Comparison of ENCODE assay signal across 8 cellular contexts in the genomic region with DNA sequence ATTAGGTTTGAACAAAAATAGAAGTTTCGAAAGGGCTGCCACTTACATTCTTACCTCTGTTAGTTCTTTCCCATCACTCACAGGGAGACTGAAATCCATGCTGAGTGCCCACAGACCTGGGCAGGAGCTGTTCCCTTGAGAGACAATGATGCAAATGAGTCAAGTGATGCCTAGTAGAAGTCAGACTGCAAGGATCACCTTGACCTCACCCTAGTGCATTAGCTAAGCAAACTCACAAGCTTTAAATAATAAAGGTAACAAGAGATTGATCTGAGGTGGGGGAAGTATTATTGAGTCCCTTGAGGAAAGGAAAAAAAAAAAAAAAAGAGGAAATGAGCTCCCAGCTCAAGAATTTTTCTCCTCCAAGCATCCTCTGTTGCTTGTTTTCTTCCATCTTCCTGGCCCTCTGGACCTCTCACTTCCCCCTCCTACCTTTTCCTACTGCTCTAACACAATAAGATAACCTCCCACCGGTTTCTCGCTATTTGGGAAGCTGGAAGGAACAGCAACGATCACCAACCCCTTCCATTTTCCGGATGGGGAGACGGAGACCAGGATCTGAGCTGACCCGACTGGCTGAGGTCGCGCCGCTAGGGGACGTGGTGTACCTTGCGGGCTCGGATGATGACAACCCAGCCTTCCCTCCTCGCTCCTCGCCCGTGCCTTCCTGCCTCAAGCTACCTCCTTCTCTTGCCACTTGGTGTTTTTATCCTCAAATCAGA. TPM values are rescaled to one million over a fixed set of nuclear protein-coding genes. Genes with fewer than 3 reads are reported as not detected.
DNase-seq lines count a peak whose midpoint lies in the region; ATAC-seq, FAIRE-seq and TF ChIP-seq lines count a peak whose summit lies in the region.

No MANE protein-coding gene starts in this region.

- BruUV-seq in MCF 10A (replicated peaks; lab: Mats Ljungman, UMichigan) = no TSS peak

- H3K9me3 ChIP-seq in breast epithelium = no peaks in the 10 kb centered on the region
- H3K9me3 ChIP-seq in keratinocyte (ENCODE audit: control insufficient read depth, low read depth, low read length) = no peaks in the 10 kb centered on the region

- POLR2A ChIA-PET in MCF 10A (lab: Yijun Ruan, JAX) = interaction anchor here (0.7 kb wide), 1 partner anchor 376 kb away, joined by 3 read pairs; no protein-coding TSS in a partner anchor

- DNase-seq in breast epithelium (ENCODE audit: low spot score in 2 of 2) = peak; percentile 40 to 59
- DNase-seq in MCF 10A (ENCODE audit: unreplicated experiment) = no peak
- no peak for DNase-seq in keratinocyte (ENCODE audit: low read depth, low spot score)
- peak; percentile 5 to 86 (median 60) for DNase-seq in substantia nigra (lab: John Stamatoyannopoulos, UW)
- no peak for DNase-seq in stimulated activated CD4-positive, alpha-beta T cell treated with anti-CD3 and anti-CD28 coated beads, Interleukin-2, amount 100 ng/mL, for 48 hours
- no peak for DNase-seq in NCI-H1694 (lab: John Stamatoyannopoulos, UW)

- peak; percentile 38 to 60 (median 54) for TF ChIP-seq CTCF in breast epithelium (IDR thresholded peaks at IDR 0.05)
- no peak for TF ChIP-seq CTCF in MCF 10A (IDR thresholded peaks at IDR 0.05; ENCODE audit: unreplicated experiment)
- peak; percentile 35 to 71 for TF ChIP-seq CTCF in brain (conservative IDR thresholded peaks at IDR 0.05)
- TF ChIP-seq CTCF in keratinocyte (optimal IDR thresholded peaks at IDR 0.05 in 1 of 3, IDR thresholded peaks at IDR 0.05 in 1 of 3, conservative IDR thresholded peaks at IDR 0.05 in 1 of 3; ENCODE audit: extremely low read depth in 1 of 3, insufficient read depth in 2 of 3, low read length in 3 of 3) = peak; percentile 80 to 99 (median 84)

- H3K4me3 ChIP-seq in breast epithelium = peak overlapping the region; percentile 77 to 92 (median 90)
- H3K4me3 ChIP-seq in keratinocyte (ENCODE audit: control insufficient read depth in 2 of 3, extremely low read depth in 1 of 3, insufficient read depth in 2 of 3, low read depth in 1 of 3, low read length in 3 of 3) = peak overlapping the region; percentile 70 to 81 (median 80)

- H3K27ac ChIP-seq in breast epithelium (peak overlapping the region; percentile 81 to 98), keratinocyte (ENCODE audit: control insufficient read depth, insufficient read depth, low read length) (peak overlapping the region; percentile 72), substantia nigra (ENCODE audit: low read depth, low read length, poor library complexity, severe bottlenecking) (peak overlapping the region; percentile 93)

- H4K20me1 ChIP-seq in keratinocyte (ENCODE audit: control insufficient read depth, extremely low read depth, insufficient read depth, low read length) = no peaks in the 10 kb centered on the region

- no peak overlapping the region for H3K4me3 Mint-ChIP-seq in MCF 10A (ENCODE audit: unreplicated experiment)
- peak overlapping the region; percentile 82 to 93 (median 86) for H3K4me3 Mint-ChIP-seq in brain

- dilution Hi-C loops in keratinocyte (cut with MboI; ENCODE audit: extremely low pct_ligation_motif_present, low sequenced_read_pairs) = no loop called here

- peak overlapping the region; percentile 98 for H3K4me2 ChIP-seq in keratinocyte (ENCODE audit: control insufficient read depth, extremely low read depth, insufficient read depth, low read depth, low read length)

- intact Hi-C loops in breast epithelium (cut with DNase I; ENCODE audit: low total_unique reads) (loop anchor here (5.0 kb wide), 1 partner anchor 149 kb away; no protein-coding TSS in a partner anchor), MCF 10A (cut with micrococcal nuclease) (loop anchor here (5.0 kb wide), 2 partner anchors 261 to 394 kb away; no protein-coding TSS in a partner anchor)

- H3K79me2 ChIP-seq in keratinocyte (ENCODE audit: control insufficient read depth, insufficient read depth, low read length) = peaks cover 60% of the 10 kb centered on the region

- no peaks in the 10 kb centered on the region for H3K27me3 Mint-ChIP-seq in MCF 10A (ENCODE audit: insufficient read depth, unreplicated experiment)
- H3K27me3 Mint-ChIP-seq in brain = peaks cover 45% of the 10 kb centered on the region

- no peak for TF ChIP-seq POLR2A in breast epithelium (IDR thresholded peaks at IDR 0.05)

- CTCF ChIA-PET in MCF 10A (lab: Yijun Ruan, JAX) = interaction anchor here (0.8 kb wide), 1 partner anchor 9 kb away, joined by 3 read pairs; no protein-coding TSS in a partner anchor

- H2AFZ ChIP-seq in keratinocyte (ENCODE audit: control insufficient read depth, low read length) = no peak overlapping the region

- H3K36me3 ChIP-seq in breast epithelium = no peaks in the 10 kb centered on the region
- H3K36me3 ChIP-seq in keratinocyte (ENCODE audit: control insufficient read depth in 2 of 2, extremely low read depth in 1 of 2, insufficient read depth in 2 of 2, low read length in 2 of 2) = peaks cover 0 to 5% of the 10 kb centered on the region in 2 experiments

- ATAC-seq in GM18870 (IDR thresholded peaks at IDR 0.05; ENCODE audit: unreplicated experiment) = no peak

- H3K36me3 Mint-ChIP-seq in MCF 10A (ENCODE audit: insufficient read depth, unreplicated experiment) = no peaks in the 10 kb centered on the region
- peaks cover 7% of the 10 kb centered on the region for H3K36me3 Mint-ChIP-seq in brain

- no peaks in the 10 kb centered on the region for H3K9me3 Mint-ChIP-seq in MCF 10A (ENCODE audit: unreplicated experiment)
- peaks cover 0 to 3% (median 0%) of the 10 kb centered on the region in 5 experiments for H3K9me3 Mint-ChIP-seq in brain

- H3K4me1 Mint-ChIP-seq in MCF 10A (ENCODE audit: insufficient read depth, unreplicated experiment) (peaks cover 18% of the 10 kb centered on the region), brain (peaks cover 51% of the 10 kb centered on the region)

- H3K9ac ChIP-seq in keratinocyte (ENCODE audit: control insufficient read depth, extremely low read depth, insufficient read depth, low read length) = peak overlapping the region; percentile 82

- H3K9me1 ChIP-seq in keratinocyte (ENCODE audit: control insufficient read depth, extremely low read depth, insufficient read depth, low read length) = no peaks in the 10 kb centered on the region

- peaks cover 0 to 14% of the 10 kb centered on the region in 2 donors for H3K4me1 ChIP-seq in breast epithelium
- peaks cover 32% of the 10 kb centered on the region for H3K4me1 ChIP-seq in keratinocyte (ENCODE audit: control insufficient read depth, extremely low read depth, insufficient read depth, low read length)

- H3K27ac Mint-ChIP-seq in MCF 10A (ENCODE audit: low read depth, unreplicated experiment) = no peak overlapping the region
- peak overlapping the region in 4 of 5 experiments; percentile 50 to 90 (median 68) for H3K27ac Mint-ChIP-seq in brain

- H3K27me3 ChIP-seq in breast epithelium = no peaks in the 10 kb centered on the region
- no peaks in the 10 kb centered on the region for H3K27me3 ChIP-seq in keratinocyte (ENCODE audit: control insufficient read depth, extremely low read depth, insufficient read depth, low read length)

- FAIRE-seq in keratinocyte (lab: Jason Lieb, UNC) = peak; percentile 48

RNA-seq across cellular contexts. Expression of a gene that starts 2.0 kb away (rescaled TPM):
- total RNA-seq in breast epithelium (100 to 1,000 TPM in 1 of 3 donors, 10 to 100 TPM in 2; 24.6 to 138 (median 79.3) TPM), MCF 10A (2022) (0.21 and 0.47 TPM in 2 replicates)
- polyA plus RNA-seq in brain (ENCODE audit: insufficient read depth, low read depth, low replicate concordance) (53.3 TPM), keratinocyte (31.9 to 43.2 TPM (median 36.6 TPM) in 3 replicates)
- 0.96 TPM for polyA plus RNA-seq in keratinocyte (2011; ENCODE audit: low read depth)
- 14.1 and 18.6 TPM in 2 replicates for polyA plus RNA-seq in keratinocyte (2011; cell fraction: cytosol; rRNA removed)
- polyA plus RNA-seq in keratinocyte (2011; cell fraction: nucleus; rRNA removed) = 29.8 and 32.6 TPM in 2 replicates
- 1.3 and 20.1 TPM in 2 replicates for polyA plus RNA-seq in keratinocyte (2012; ENCODE audit: low replicate concordance)
- 56.4 to 74.7 TPM (median 71.0 TPM) in 3 replicates for polyA minus RNA-seq in keratinocyte
- 23.0 TPM for polyA minus RNA-seq in keratinocyte (2011; cell fraction: cytosol; rRNA and poly(A)+ RNA removed)
- polyA minus RNA-seq in keratinocyte (2011; cell fraction: nucleus; rRNA and poly(A)+ RNA removed) = 28.0 and 58.0 TPM in 2 replicates

Comparison
In these comparisons a context has a peak if more than half of its experiments do, and no peak if none do; other contexts are left out.
1. DNase-seq: peak in breast epithelium (2 of 2) and substantia nigra (49 of 49); none in MCF 10A (single experiment), keratinocyte (single experiment), stimulated activated CD4-positive, alpha-beta T cell treated with anti-CD3 and anti-CD28 coated beads, Interleukin-2, amount 100 ng/mL, for 48 hours (0 of 2) and NCI-H1694 (single experiment).
2. RNA of a gene that starts 2.0 kb away (total RNA-seq): 24.6 to 138 TPM in breast epithelium; 0.21 to 0.47 TPM in MCF 10A; every median in the first group is over 10 times any median in the second.
3. Peak in every context shown above with its lines, with median percentiles within 50 percentile points of each other: H3K27ac ChIP-seq.